Comparison of ENCODE assay signal across 1 cellular context in genomic region chr7:107079212-107079940, GRCh38.
A peak's percentile ranks its signal among the peaks of the same experiment; 100 is the strongest.
TF ChIP-seq lines count a peak whose summit lies in the region.

No MANE protein-coding gene starts in this region.

TF ChIP-seq in K562, 482 proteins besides CTCF, POLR2A, EP300 and RAD21 (continued from another document and continues in another):
- TF ChIP-seq, protein P1, sequence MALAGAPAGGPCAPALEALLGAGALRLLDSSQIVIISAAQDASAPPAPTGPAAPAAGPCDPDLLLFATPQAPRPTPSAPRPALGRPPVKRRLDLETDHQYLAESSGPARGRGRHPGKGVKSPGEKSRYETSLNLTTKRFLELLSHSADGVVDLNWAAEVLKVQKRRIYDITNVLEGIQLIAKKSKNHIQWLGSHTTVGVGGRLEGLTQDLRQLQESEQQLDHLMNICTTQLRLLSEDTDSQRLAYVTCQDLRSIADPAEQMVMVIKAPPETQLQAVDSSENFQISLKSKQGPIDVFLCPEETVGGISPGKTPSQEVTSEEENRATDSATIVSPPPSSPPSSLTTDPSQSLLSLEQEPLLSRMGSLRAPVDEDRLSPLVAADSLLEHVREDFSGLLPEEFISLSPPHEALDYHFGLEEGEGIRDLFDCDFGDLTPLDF (CRISPR knock-in tag; IDR thresholded peaks at IDR 0.05) = no peak
- TF ChIP-seq SMAD4 (CRISPR knock-in tag; conservative IDR thresholded peaks at IDR 0.05) (peak; percentile 71), PRDM10 (IDR thresholded peaks at IDR 0.05; ENCODE audit: partially characterized antibody) (no peak), FOXA3 (CRISPR knock-in tag; conservative IDR thresholded peaks at IDR 0.05 in 1 of 2, IDR thresholded peaks at IDR 0.05 in 1 of 2) (peak in 1 of 2 experiments; percentile 53; a peak in 2 of 4 replicates), NFXL1 (CRISPR knock-in tag; IDR thresholded peaks at IDR 0.05) (no peak), TSC22D4 (tag; IDR thresholded peaks at IDR 0.05) (no peak), FOXP4 (CRISPR knock-in tag; IDR thresholded peaks at IDR 0.05; ENCODE audit: borderline replicate concordance) (0 out of 2 replicates have a peak, but pooled peaks have one; percentile 62), MAFF (IDR thresholded peaks at IDR 0.05; ENCODE audit: low read length) (peak; percentile 95), PHB2 (IDR thresholded peaks at IDR 0.05; ENCODE audit: low read depth) (peak; percentile 37; the same call in 1 of the 2 replicates), GATAD2B (IDR thresholded peaks at IDR 0.05; ENCODE audit: borderline replicate concordance) (peak; percentile 59; the same call in 1 of the 2 replicates), SMARCE1 (IDR thresholded peaks at IDR 0.05) (peak; percentile 89), HOXB6 (CRISPR knock-in tag; IDR thresholded peaks at IDR 0.05; ENCODE audit: borderline replicate concordance) (no peak), MBD1 (CRISPR knock-in tag; IDR thresholded peaks at IDR 0.05) (peak; percentile 82), CXXC5 (CRISPR knock-in tag; IDR thresholded peaks at IDR 0.05) (peak; percentile 58; the same call in 1 of the 2 replicates), TCF7 (IDR thresholded peaks at IDR 0.05; ENCODE audit: borderline replicate concordance) (no peak; the same call in 1 of the 2 replicates), ZNF165 (CRISPR knock-in tag; IDR thresholded peaks at IDR 0.05; ENCODE audit: borderline replicate concordance) (0 out of 2 replicates have a peak, but pooled peaks have one; percentile 46), BMI1 (IDR thresholded peaks at IDR 0.05; ENCODE audit: low read length) (no peak), ZBTB40 (IDR thresholded peaks at IDR 0.05) (peak; percentile 55; the same call in 1 of the 2 replicates), ZBTB40 (CRISPR knock-in tag; IDR thresholded peaks at IDR 0.05) (no peak), ADNP (tag; IDR thresholded peaks at IDR 0.05) (peak; percentile 90), ZNF780A (CRISPR knock-in tag; IDR thresholded peaks at IDR 0.05) (no peak), ZNF232 (CRISPR knock-in tag; IDR thresholded peaks at IDR 0.05) (0 out of 2 replicates have a peak, but pooled peaks have one; percentile 39), ETV6 (IDR thresholded peaks at IDR 0.05; ENCODE audit: borderline replicate concordance in 1 of 2, low read depth in 2 of 2, low read length in 1 of 2) (peak; percentile 59 to 62), ETV6 (CRISPR knock-in tag; IDR thresholded peaks at IDR 0.05; ENCODE audit: borderline replicate concordance) (0 out of 2 replicates have a peak, but pooled peaks have one; percentile 42), RREB1 (CRISPR knock-in tag; IDR thresholded peaks at IDR 0.05) (peak; percentile 32; the same call in 1 of the 2 replicates), ZNF224 (CRISPR knock-in tag; IDR thresholded peaks at IDR 0.05) (no peak), TRIM24 (IDR thresholded peaks at IDR 0.05) (peak; percentile 5 to 34; a peak in 2 of 4 replicates)
- TF ChIP-seq, protein P2, sequence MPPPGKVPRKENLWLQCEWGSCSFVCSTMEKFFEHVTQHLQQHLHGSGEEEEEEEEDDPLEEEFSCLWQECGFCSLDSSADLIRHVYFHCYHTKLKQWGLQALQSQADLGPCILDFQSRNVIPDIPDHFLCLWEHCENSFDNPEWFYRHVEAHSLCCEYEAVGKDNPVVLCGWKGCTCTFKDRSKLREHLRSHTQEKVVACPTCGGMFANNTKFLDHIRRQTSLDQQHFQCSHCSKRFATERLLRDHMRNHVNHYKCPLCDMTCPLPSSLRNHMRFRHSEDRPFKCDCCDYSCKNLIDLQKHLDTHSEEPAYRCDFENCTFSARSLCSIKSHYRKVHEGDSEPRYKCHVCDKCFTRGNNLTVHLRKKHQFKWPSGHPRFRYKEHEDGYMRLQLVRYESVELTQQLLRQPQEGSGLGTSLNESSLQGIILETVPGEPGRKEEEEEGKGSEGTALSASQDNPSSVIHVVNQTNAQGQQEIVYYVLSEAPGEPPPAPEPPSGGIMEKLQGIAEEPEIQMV (tag; conservative IDR thresholded peaks at IDR 0.05; ENCODE audit: low read depth) = no peak
